14 cellular contexts compared by ENCODE assay signal in the genomic region with DNA sequence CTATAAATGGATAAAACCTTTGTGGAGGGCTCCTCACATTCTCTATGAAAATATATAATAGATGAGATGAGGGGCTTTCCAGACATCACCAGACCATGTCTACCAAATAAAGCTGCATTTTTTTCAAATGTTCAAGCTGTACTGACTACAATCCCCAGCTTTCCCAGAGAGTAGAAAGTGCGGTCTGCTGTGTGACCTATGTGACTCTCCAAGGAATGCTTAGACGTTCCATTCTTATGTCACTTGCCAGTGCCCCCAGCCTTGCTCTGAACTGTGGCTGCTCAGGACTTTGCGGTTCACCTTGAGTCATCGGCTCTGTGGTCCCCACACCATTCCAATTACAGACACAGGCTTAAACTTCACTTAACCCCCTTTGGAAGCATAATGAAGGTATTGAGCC. TPM values are rescaled to one million over a fixed set of nuclear protein-coding genes. Genes with fewer than 3 reads are reported as not detected.
DNase-seq lines count a peak whose midpoint lies in the region; ATAC-seq and TF ChIP-seq lines count a peak whose summit lies in the region.
"Had no signal": no experiment of that assay in that cellular context is flagged by ENCODE, and none has a peak within 500 bp of the region (broad histone marks: within the 10 kb centered on the region; RNA-seq: fewer than 3 reads in every experiment).

No MANE protein-coding gene starts in this region.

- no peaks in the 10 kb centered on the region for H3K36me3 ChIP-seq in CD8-positive, alpha-beta T cell (ENCODE audit: insufficient read depth, low read length)
- no peaks in the 10 kb centered on the region for H3K36me3 ChIP-seq in HEK293 (ENCODE audit: control insufficient read depth in 2 of 2, insufficient read depth in 1 of 2, low read length in 2 of 2)
- H3K36me3 ChIP-seq in mesenchymal stem cell (ENCODE audit: control insufficient read depth in 1 of 2, insufficient read depth in 2 of 2, low read depth in 1 of 2, low read length in 2 of 2) = no peaks in the 10 kb centered on the region

- peaks cover 5% of the 10 kb centered on the region for H3K27me3 Mint-ChIP-seq in CD8-positive, alpha-beta T cell (ENCODE audit: low read depth)
- H3K27me3 Mint-ChIP-seq in activated T-helper 17 cell treated with anti-CD3 and anti-CD28 coated beads, Interleukin-2, amount 50 U/mL, for 72 hours = peaks cover 21% of the 10 kb centered on the region

- no peak for TF ChIP-seq CTCF in CD8-positive, alpha-beta T cell (IDR thresholded peaks at IDR 0.05)
- TF ChIP-seq CTCF in HEK293 (tag by site-specific recombination; IDR thresholded peaks at IDR 0.05) = no peak
- no peak for TF ChIP-seq CTCF in GM13977 (IDR thresholded peaks at IDR 0.05; ENCODE audit: extremely low read depth, insufficient read depth, missing control alignments)

- H3K27ac ChIP-seq in CD8-positive, alpha-beta T cell (ENCODE audit: low read depth, low read length) = no peak overlapping the region
- H3K27ac ChIP-seq in HEK293 (ENCODE audit: extremely low read depth, low read depth, low read length) (no peak overlapping the region), mesenchymal stem cell (ENCODE audit: low read length, poor library complexity, severe bottlenecking) (no peak overlapping the region)
- H3K27ac ChIP-seq: VCaP had no signal

- H3K4ac ChIP-seq in mesenchymal stem cell (ENCODE audit: low read depth in 1 of 2, low read length in 2 of 2) = no peak overlapping the region

- POLR2A ChIA-PET in CD8-positive, alpha-beta T cell (lab: Charles Lee) = no interaction called here
- POLR2A ChIA-PET in HEK293 (lab: Yijun Ruan, JAX) = no interaction called here

- H4K91ac ChIP-seq in mesenchymal stem cell (ENCODE audit: low read length) = no peak overlapping the region

- no peaks in the 10 kb centered on the region for H3K4me1 Mint-ChIP-seq in CD8-positive, alpha-beta T cell (ENCODE audit: low read depth)
- H3K4me1 Mint-ChIP-seq in activated T-helper 17 cell treated with anti-CD3 and anti-CD28 coated beads, Interleukin-2, amount 50 U/mL, for 72 hours = no peaks in the 10 kb centered on the region

- H2BK15ac ChIP-seq in mesenchymal stem cell (ENCODE audit: low read depth, poor library complexity, severe bottlenecking) = no peak overlapping the region

- no peak overlapping the region for H2AK5ac ChIP-seq in mesenchymal stem cell (ENCODE audit: low read length, severe bottlenecking)

- WGBS in mesenchymal stem cell = 84% methylated on average over 4 of the region's 4 CpGs

- H3K9ac ChIP-seq in mesenchymal stem cell (ENCODE audit: low read length) = no peak overlapping the region

- H3K4me2 ChIP-seq in mesenchymal stem cell (ENCODE audit: low read length, poor library complexity, severe bottlenecking) = no peak overlapping the region

- no peaks in the 10 kb centered on the region for H3K27me3 ChIP-seq in CD8-positive, alpha-beta T cell (ENCODE audit: insufficient read depth, low read length)
- H3K27me3 ChIP-seq in mesenchymal stem cell (ENCODE audit: control insufficient read depth in 1 of 2, insufficient read depth in 1 of 2, low read length in 2 of 2) = no peaks in the 10 kb centered on the region

- ATAC-seq in CD8-positive, alpha-beta T cell = peak; percentile 40
- ATAC-seq in activated T-helper 17 cell treated with anti-CD3 and anti-CD28 coated beads, Interleukin-2, amount 50 U/mL, for 72 hours (replicated peaks) = peak; percentile 58
- no peak for ATAC-seq in GM18868 (IDR thresholded peaks at IDR 0.05; ENCODE audit: unreplicated experiment)

- H3K9me3 Mint-ChIP-seq in CD8-positive, alpha-beta T cell = peaks cover 3% of the 10 kb centered on the region
- H3K9me3 Mint-ChIP-seq in activated T-helper 17 cell treated with anti-CD3 and anti-CD28 coated beads, Interleukin-2, amount 50 U/mL, for 72 hours = no peaks in the 10 kb centered on the region

- intact Hi-C loops in CD8-positive, alpha-beta T cell (cut with DNase I, micrococcal nuclease) = no loop called here

- no peaks in the 10 kb centered on the region for H3K9me3 ChIP-seq in CD8-positive, alpha-beta T cell (ENCODE audit: low read length)
- H3K9me3 ChIP-seq in HEK293 (ENCODE audit: control insufficient read depth, insufficient read depth, low read depth, low read length) = no peaks in the 10 kb centered on the region
- H3K9me3 ChIP-seq in mesenchymal stem cell (ENCODE audit: control insufficient read depth, low read length) = peaks cover 2% of the 10 kb centered on the region

- H3K36me3 Mint-ChIP-seq in CD8-positive, alpha-beta T cell = no peaks in the 10 kb centered on the region
- no peaks in the 10 kb centered on the region for H3K36me3 Mint-ChIP-seq in activated T-helper 17 cell treated with anti-CD3 and anti-CD28 coated beads, Interleukin-2, amount 50 U/mL, for 72 hours (ENCODE audit: low read depth)

- H2BK5ac ChIP-seq in mesenchymal stem cell (ENCODE audit: low read depth, low read length, poor library complexity, severe bottlenecking) = no peak overlapping the region

- no peaks in the 10 kb centered on the region for H3K79me1 ChIP-seq in mesenchymal stem cell (replicated peaks; ENCODE audit: low read length, poor library complexity, severe bottlenecking)

- no peak overlapping the region for H2BK12ac ChIP-seq in mesenchymal stem cell (ENCODE audit: low read length in 2 of 2)

- CTCF ChIA-PET in CD8-positive, alpha-beta T cell (lab: Charles Lee) = no interaction called here
- CTCF ChIA-PET in HEK293 (lab: Yijun Ruan, JAX) = interaction anchor here (0.7 to 1.3 kb wide), 2 partner anchors 71 to 94 kb away, joined by 3 to 4 read pairs; no protein-coding TSS in a partner anchor

- no peak overlapping the region for H3K27ac Mint-ChIP-seq in CD8-positive, alpha-beta T cell
- H3K27ac Mint-ChIP-seq in activated T-helper 17 cell treated with anti-CD3 and anti-CD28 coated beads, Interleukin-2, amount 50 U/mL, for 72 hours = no peak overlapping the region

- no peak overlapping the region for H2BK120ac ChIP-seq in mesenchymal stem cell (ENCODE audit: low read depth, low read length)

- no peaks in the 10 kb centered on the region for H3K4me1 ChIP-seq in CD8-positive, alpha-beta T cell (ENCODE audit: insufficient read depth, low read length)
- H3K4me1 ChIP-seq in HEK293 (ENCODE audit: control insufficient read depth, insufficient read depth, low read length) (no peaks in the 10 kb centered on the region), mesenchymal stem cell (ENCODE audit: control insufficient read depth, insufficient read depth, low read depth, low read length) (no peaks in the 10 kb centered on the region)

- in situ Hi-C loops in GM13977 (cut with MboI; ENCODE audit: low pct_unique_long_range_greater_than_20kb, low sequenced_read_pairs, unreplicated experiment) = no loop called here

- no peak overlapping the region for H4K8ac ChIP-seq in mesenchymal stem cell (ENCODE audit: low read length)

- H3K4me3 Mint-ChIP-seq in CD8-positive, alpha-beta T cell = no peak overlapping the region
- no peak overlapping the region for H3K4me3 Mint-ChIP-seq in activated T-helper 17 cell treated with anti-CD3 and anti-CD28 coated beads, Interleukin-2, amount 50 U/mL, for 72 hours

- H3K23ac ChIP-seq in mesenchymal stem cell (ENCODE audit: low read length in 2 of 2) = no peak overlapping the region

- H2AFZ ChIP-seq in mesenchymal stem cell (ENCODE audit: low read depth, low read length) = no peak overlapping the region

- H3K18ac ChIP-seq in mesenchymal stem cell (ENCODE audit: low read depth in 1 of 2, low read length in 2 of 2) = no peak overlapping the region

- no peak overlapping the region for H3K4me3 ChIP-seq in CD8-positive, alpha-beta T cell (ENCODE audit: low read depth, low read length)
- H3K4me3 ChIP-seq in HEK293 (ENCODE audit: low read depth, low read length) = no peak overlapping the region
- H3K4me3 ChIP-seq in mesenchymal stem cell (ENCODE audit: insufficient read depth in 1 of 2, low read depth in 1 of 2, low read length in 2 of 2) = no peak overlapping the region

- no peak for DNase-seq in CD8-positive, alpha-beta T cell
- DNase-seq in myocyte (ENCODE audit: low read depth) (peak; percentile 83), GM13977 (ENCODE audit: low spot score) (no peak), mesenchymal stem cell (no peak)
- no peak for DNase-seq in central memory CD4-positive, alpha-beta T cell
- DNase-seq: activated naive CD4-positive, alpha-beta T cell treated with Interleukin-2 at 50 U/mL for 16 hours; head of caudate nucleus; NCI-H187 treated with DMSO at 0.1 percent for 48 hours had no signal

- no peak overlapping the region for H3K14ac ChIP-seq in mesenchymal stem cell (ENCODE audit: low read length in 2 of 2)

TF ChIP-seq in HEK293, 187 proteins besides CTCF, POLR2A, EP300 and RAD21:
- TF ChIP-seq WT1 (tag by site-specific recombination; IDR thresholded peaks at IDR 0.05) (no peak), ZNF174 (tag by site-specific recombination; IDR thresholded peaks at IDR 0.05) (no peak), ZFP69B (tag by site-specific recombination; IDR thresholded peaks at IDR 0.05) (peak; percentile 42; the same call in 1 of the 2 replicates)
- TF ChIP-seq, protein P1, sequence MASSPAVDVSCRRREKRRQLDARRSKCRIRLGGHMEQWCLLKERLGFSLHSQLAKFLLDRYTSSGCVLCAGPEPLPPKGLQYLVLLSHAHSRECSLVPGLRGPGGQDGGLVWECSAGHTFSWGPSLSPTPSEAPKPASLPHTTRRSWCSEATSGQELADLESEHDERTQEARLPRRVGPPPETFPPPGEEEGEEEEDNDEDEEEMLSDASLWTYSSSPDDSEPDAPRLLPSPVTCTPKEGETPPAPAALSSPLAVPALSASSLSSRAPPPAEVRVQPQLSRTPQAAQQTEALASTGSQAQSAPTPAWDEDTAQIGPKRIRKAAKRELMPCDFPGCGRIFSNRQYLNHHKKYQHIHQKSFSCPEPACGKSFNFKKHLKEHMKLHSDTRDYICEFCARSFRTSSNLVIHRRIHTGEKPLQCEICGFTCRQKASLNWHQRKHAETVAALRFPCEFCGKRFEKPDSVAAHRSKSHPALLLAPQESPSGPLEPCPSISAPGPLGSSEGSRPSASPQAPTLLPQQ (tag by site-specific recombination; IDR thresholded peaks at IDR 0.05) = peak; percentile 52; the same call in 1 of the 2 replicates
TF ChIP-seq in HEK293: peak in this region for 2.

RNA-seq across cellular contexts. Expression of a gene that starts 47.8 kb away (rescaled TPM):
- not detected for total RNA-seq in CD8-positive, alpha-beta T cell
- total RNA-seq in activated T-helper 17 cell treated with anti-CD3 and anti-CD28 coated beads, Interleukin-2, amount 50 U/mL, for 72 hours = not detected
- total RNA-seq in myocyte = not detected in 2 replicates
- polyA plus RNA-seq in myocyte (2012) = not detected
- not detected for polyA plus RNA-seq in mesenchymal stem cell (2013, experiment 1 of 2)
- not detected for polyA plus RNA-seq in mesenchymal stem cell (2013, experiment 2 of 2)
- total RNA-seq: HT-29, pulmonary artery endothelial cell had no signal
